In genomic region chr3:196335469-196335868, GRCh38 we compare ENCODE assay signal across 1 cellular context.
TF ChIP-seq lines count a peak whose summit lies in the region.

No MANE protein-coding gene starts in this region.

TF ChIP-seq in SK-N-SH treated with all-trans-retinoic acid at 6 μM for 48 hours, 23 proteins besides CTCF, POLR2A, EP300 and RAD21:
- TF ChIP-seq CREB5 (CRISPR knock-in tag; IDR thresholded peaks at IDR 0.05; ENCODE audit: low read depth): no peak
- TF ChIP-seq CSDC2 (CRISPR knock-in tag; IDR thresholded peaks at IDR 0.05): no peak
- TF ChIP-seq TSHZ2 (CRISPR knock-in tag; IDR thresholded peaks at IDR 0.05): no peak
- no peak for TF ChIP-seq RARB (CRISPR knock-in tag; IDR thresholded peaks at IDR 0.05)
- TF ChIP-seq PPARA (CRISPR knock-in tag; IDR thresholded peaks at IDR 0.05; ENCODE audit: borderline replicate concordance): no peak
- TF ChIP-seq PATZ1 (CRISPR knock-in tag; IDR thresholded peaks at IDR 0.05; ENCODE audit: borderline replicate concordance): no peak
- TF ChIP-seq ZC3H10 (CRISPR knock-in tag; IDR thresholded peaks at IDR 0.05): no peak
- no peak for TF ChIP-seq ZNF565 (CRISPR knock-in tag; conservative IDR thresholded peaks at IDR 0.05; ENCODE audit: low read depth)
- no peak for TF ChIP-seq GLIS3 (CRISPR knock-in tag; IDR thresholded peaks at IDR 0.05)
- no peak for TF ChIP-seq ARNTL (CRISPR knock-in tag; IDR thresholded peaks at IDR 0.05; ENCODE audit: borderline replicate concordance, low read depth)
- no peak for TF ChIP-seq ZFP30 (CRISPR knock-in tag; IDR thresholded peaks at IDR 0.05)
- TF ChIP-seq ZNF8 (CRISPR knock-in tag; IDR thresholded peaks at IDR 0.05): no peak
- TF ChIP-seq CSRNP3 (CRISPR knock-in tag; IDR thresholded peaks at IDR 0.05): no peak
- TF ChIP-seq ZNF70 (CRISPR knock-in tag; IDR thresholded peaks at IDR 0.05): no peak
